24 cellular contexts compared by ENCODE assay signal in genomic region chr5:173574983-173575382, GRCh38. TPM values are rescaled to one million over a fixed set of nuclear protein-coding genes. Genes with fewer than 3 reads are reported as not detected.
DNase-seq lines count a peak whose midpoint lies in the region; ATAC-seq, FAIRE-seq and TF ChIP-seq lines count a peak whose summit lies in the region.
"Had no signal": no experiment of that assay in that cellular context is flagged by ENCODE, and none has a peak within 500 bp of the region (broad histone marks: within the 10 kb centered on the region; RNA-seq: fewer than 3 reads in every experiment).

No MANE protein-coding gene starts in this region.

- CTCF ChIA-PET in K562 (lab: Yijun Ruan, JAX; ENCODE audit: low intra/inter-chr PET ratio) = no interaction called here

- H3K9ac ChIP-seq in K562 (ENCODE audit: insufficient read depth in 1 of 2, low read depth in 2 of 2, low read length in 2 of 2) = no peak overlapping the region

- intact Hi-C loops in K562 (cut with micrococcal nuclease) = loop anchor here (5.0 to 10.0 kb wide), 2 partner anchors 240 to 283 kb away; no protein-coding TSS in a partner anchor

- H3K27me3 Mint-ChIP-seq in GM23338 (ENCODE audit: insufficient read depth, low read depth, poor library complexity) (peaks cover 17% of the 10 kb centered on the region), nephron progenitor cell (ENCODE audit: low read depth, poor library complexity) (peaks cover 11% of the 10 kb centered on the region)
- H3K27me3 Mint-ChIP-seq in natural killer cell treated with Interleukin-12 subunit alpha and Interleukin-12 subunit beta and Interleukin-15 and Interleukin-18, amount 100 ng/mL, for 72 hours = peaks cover 7 to 18% of the 10 kb centered on the region in 2 donors

- H3F3A ChIP-seq in GM23338 (replicated peaks; ENCODE audit: low read depth) = no peaks in the 10 kb centered on the region

- H3K27ac ChIP-seq in GM23338 (ENCODE audit: low read depth) (no peak overlapping the region), K562 (ENCODE audit: extremely low read depth, low read depth, low read length) (no peak overlapping the region)
- H3K27ac ChIP-seq: HL-60 had no signal

- peaks cover 14% of the 10 kb centered on the region for H3K9me3 Mint-ChIP-seq in GM23338
- H3K9me3 Mint-ChIP-seq in nephron progenitor cell = peaks cover 16% of the 10 kb centered on the region
- H3K9me3 Mint-ChIP-seq in natural killer cell treated with Interleukin-12 subunit alpha and Interleukin-12 subunit beta and Interleukin-15 and Interleukin-18, amount 100 ng/mL, for 72 hours = peaks cover 5% of the 10 kb centered on the region

- no peaks in the 10 kb centered on the region for H3K9me2 ChIP-seq in GM23338 (ENCODE audit: insufficient read depth)

- H3K4me2 ChIP-seq in GM23338 (0 out of 2 replicates have a peak overlapping the region, but pooled peaks have one; percentile 32), K562 (ENCODE audit: insufficient read depth, low read length) (no peak overlapping the region)

- H3K4me3 ChIP-seq in GM23338 (no peak overlapping the region), K562 (no peak overlapping the region)
- H3K4me3 ChIP-seq: HAP-1 had no signal

- H3K9me3 ChIP-seq in K562 (replicated peaks; ENCODE audit: control insufficient read depth, insufficient read depth, low read depth, low read length) = no peaks in the 10 kb centered on the region
- H3K9me3 ChIP-seq: BE2C, HAP-1 had no signal

- H3K4me1 Mint-ChIP-seq in GM23338 = peaks cover 22% of the 10 kb centered on the region
- H3K4me1 Mint-ChIP-seq in nephron progenitor cell = peaks cover 42% of the 10 kb centered on the region
- peaks cover 5 to 10% of the 10 kb centered on the region in 2 donors for H3K4me1 Mint-ChIP-seq in natural killer cell treated with Interleukin-12 subunit alpha and Interleukin-12 subunit beta and Interleukin-15 and Interleukin-18, amount 100 ng/mL, for 72 hours (ENCODE audit: low read depth in 2 of 2)

- POLR2A ChIA-PET in K562 (lab: Yijun Ruan, JAX) = interaction anchor here (0.6 kb wide), 2 partner anchors 189 to 860 kb away, joined by 3 to 4 read pairs; no protein-coding TSS in a partner anchor

- DNase-seq in GM23338 (ENCODE audit: low spot score) = peak; percentile 13
- DNase-seq in KBM-7 = peak; percentile 8
- no peak for DNase-seq in K562 (ENCODE audit: extremely low read depth in 1 of 4, low spot score in 3 of 4)
- no peak for DNase-seq in nephron progenitor cell
- no peak for DNase-seq in SKM-1 (lab: John Stamatoyannopoulos, UW; ENCODE audit: unreplicated experiment)
- DNase-seq in natural killer cell treated with Interleukin-12 subunit alpha and Interleukin-12 subunit beta and Interleukin-15 and Interleukin-18, amount 100 ng/mL, for 72 hours (ENCODE audit: low spot score) = no peak
- DNase-seq in activated T-cell treated with anti-CD3 and anti-CD28 coated beads for 4 hours = no peak
- DNase-seq in activated gamma-delta T cell (lab: John Stamatoyannopoulos, UW) = no peak
- DNase-seq: ACHN; BE2C; C1 segment of cervical spinal cord; CD4-positive, CD25-positive, alpha-beta regulatory T cell; CD8-positive, alpha-beta memory T cell; COR-L47; DMS 273 treated with DMSO at 0.1 percent for 48 hours; DMS53; DND-41; EL; GOT3; KG1 had no signal

- H2AFZ ChIP-seq in GM23338 = peak overlapping the region; percentile 93
- no peak overlapping the region for H2AFZ ChIP-seq in K562 (ENCODE audit: low read depth, low read length)

- in situ Hi-C loops in KBM-7 (cut with MboI; ENCODE audit: low pct_unique_long_range_greater_than_20kb, low sequenced_read_pairs) (no loop called here), K562 (cut with MboI) (no loop called here)

- H3K79me2 ChIP-seq in GM23338 (replicated peaks; ENCODE audit: insufficient read depth) (no peaks in the 10 kb centered on the region), K562 (ENCODE audit: control insufficient read depth, insufficient read depth, low read length) (no peaks in the 10 kb centered on the region)

- 0% methylated on average over 8 of the region's 8 CpGs for WGBS in K562 (ENCODE audit: insufficient coverage, low coverage, missing lambda C conversion rate)

- H4K20me1 ChIP-seq in GM23338 (replicated peaks; ENCODE audit: insufficient read depth) = no peaks in the 10 kb centered on the region
- 0 out of 2 replicates have a peak, but pooled peaks cover 3% of the 10 kb centered on the region for H4K20me1 ChIP-seq in K562 (replicated peaks; ENCODE audit: control insufficient read depth, insufficient read depth, low read length)

- H3K4me1 ChIP-seq in GM23338 (ENCODE audit: insufficient read depth) (peaks cover 12% of the 10 kb centered on the region; the same call in 1 of the 2 replicates), K562 (replicated peaks in 1 of 2; ENCODE audit: control insufficient read depth in 2 of 2, insufficient read depth in 2 of 2, low read length in 2 of 2) (peaks cover 0 to 4% of the 10 kb centered on the region in 2 experiments; a peak in 1 of 5 replicates)
- H3K4me1 ChIP-seq: BE2C, HAP-1 had no signal

- no peaks in the 10 kb centered on the region for H3K9me1 ChIP-seq in K562 (ENCODE audit: control insufficient read depth, insufficient read depth, low read length)

- TF ChIP-seq CTCF in GM23338 (conservative IDR thresholded peaks at IDR 0.05; ENCODE audit: low read depth in 2 of 2) = no peak
- no peak for TF ChIP-seq CTCF in K562 (IDR thresholded peaks at IDR 0.05 in 2 of 3, conservative IDR thresholded peaks at IDR 0.05 in 1 of 3; ENCODE audit: insufficient read depth in 2 of 3, low read depth in 1 of 3, low read length in 3 of 3)
- TF ChIP-seq CTCF in nephron progenitor cell (IDR thresholded peaks at IDR 0.05) = no peak

- peaks cover 5% of the 10 kb centered on the region for H3K36me3 Mint-ChIP-seq in GM23338 (ENCODE audit: low read depth)
- H3K36me3 Mint-ChIP-seq in nephron progenitor cell (ENCODE audit: low read depth) = peaks cover 8% of the 10 kb centered on the region
- peaks cover 4% of the 10 kb centered on the region for H3K36me3 Mint-ChIP-seq in natural killer cell treated with Interleukin-12 subunit alpha and Interleukin-12 subunit beta and Interleukin-15 and Interleukin-18, amount 100 ng/mL, for 72 hours
- H3K36me3 Mint-ChIP-seq: CD4-positive, CD25-positive, alpha-beta regulatory T cell had no signal

- H3K27me3 ChIP-seq in GM23338 (ENCODE audit: insufficient read depth) (no peaks in the 10 kb centered on the region), K562 (ENCODE audit: control insufficient read depth in 2 of 2, insufficient read depth in 2 of 2, low read length in 2 of 2) (peaks cover 32 to 55% of the 10 kb centered on the region in 2 experiments)

- peak overlapping the region; percentile 30; the same call in 1 of the 2 replicates for H3K27ac Mint-ChIP-seq in GM23338
- peak overlapping the region; percentile 91 for H3K27ac Mint-ChIP-seq in nephron progenitor cell
- no peak overlapping the region for H3K27ac Mint-ChIP-seq in natural killer cell treated with Interleukin-12 subunit alpha and Interleukin-12 subunit beta and Interleukin-15 and Interleukin-18, amount 100 ng/mL, for 72 hours
- H3K27ac Mint-ChIP-seq: CD8-positive, alpha-beta memory T cell had no signal

- no peak for TF ChIP-seq EP300 in K562 (IDR thresholded peaks at IDR 0.05; ENCODE audit: low read length)

- ATAC-seq in GM23338 = peak; percentile 18; the same call in 1 of the 3 replicates
- 0 out of 3 replicates have a peak, but pooled peaks have one; percentile 20 for ATAC-seq in K562
- ATAC-seq in natural killer cell treated with Interleukin-12 subunit alpha and Interleukin-12 subunit beta and Interleukin-15 and Interleukin-18, amount 100 ng/mL, for 72 hours = no peak

- no peak for TF ChIP-seq POLR2A in K562 (conservative IDR thresholded peaks at IDR 0.05)

- TF ChIP-seq RAD21 in K562 (CRISPR knock-in tag; conservative IDR thresholded peaks at IDR 0.05 in 1 of 2, IDR thresholded peaks at IDR 0.05 in 1 of 2) = no peak

- H3K36me3 ChIP-seq in GM23338 (ENCODE audit: insufficient read depth) (no peaks in the 10 kb centered on the region), K562 (ENCODE audit: control insufficient read depth, insufficient read depth, low read length) (no peaks in the 10 kb centered on the region)
- H3K36me3 ChIP-seq: BE2C, HAP-1 had no signal

- no peak overlapping the region for H3K4me3 Mint-ChIP-seq in GM23338
- H3K4me3 Mint-ChIP-seq in nephron progenitor cell = no peak overlapping the region
- no peak overlapping the region for H3K4me3 Mint-ChIP-seq in natural killer cell treated with Interleukin-12 subunit alpha and Interleukin-12 subunit beta and Interleukin-15 and Interleukin-18, amount 100 ng/mL, for 72 hours
- H3K4me3 Mint-ChIP-seq: CD4-positive, CD25-positive, alpha-beta regulatory T cell; CD8-positive, alpha-beta memory T cell had no signal

- FAIRE-seq in K562 (lab: Jason Lieb, UNC) = no peak
- FAIRE-seq: GM12891, GM18507 had no signal

- BruUV-seq in K562 (replicated peaks; lab: Mats Ljungman, UMichigan) = no TSS peak

TF ChIP-seq in GM23338, 12 proteins besides CTCF, POLR2A, EP300 and RAD21 (continues in another document):
- TF ChIP-seq EZH2phosphoT487 (IDR thresholded peaks at IDR 0.05; ENCODE audit: unreplicated experiment) (no peak), NANOG (IDR thresholded peaks at IDR 0.05; ENCODE audit: borderline replicate concordance) (no peak)

TF ChIP-seq in K562, 482 proteins besides CTCF, POLR2A, EP300 and RAD21 (continues in another document):
- TF ChIP-seq SOX6 (IDR thresholded peaks at IDR 0.05) (no peak), BRD4 (IDR thresholded peaks at IDR 0.05) (no peak)

RNA-seq across cellular contexts. Expression of gene BOD1, which starts 41.5 kb away (rescaled TPM):
- 135 and 141 TPM in 2 replicates for total RNA-seq in GM23338 (2014; rRNA removed; shearing (Covaris generic))
- 92.7 and 94.7 TPM in 2 replicates for polyA plus RNA-seq in GM23338 (2016; fragmentation: Nextera tagmentation; extraction: Ambion mirVana)
- total RNA-seq in K562 (2011; cell fraction: chromatin; rRNA removed; ENCODE audit: low replicate concordance) = 16.7 and 29.4 TPM in 2 replicates
- total RNA-seq in K562 (2011; cell fraction: nucleolus; rRNA removed) = 12.8 and 14.3 TPM in 2 replicates
- total RNA-seq in K562 (2011; cell fraction: nucleoplasm; rRNA removed) = 20.2 and 24.8 TPM in 2 replicates
- 19.3 and 20.3 TPM in 2 replicates for total RNA-seq in K562 (2014; rRNA removed)
- 20.2 and 22.6 TPM in 2 replicates for total RNA-seq in K562 (2014; rRNA removed; fragmentation: Illumina TruSeq; extraction: Trizol)
- 31.1 and 31.5 TPM in 2 replicates for total RNA-seq in K562 (2015; rRNA removed; fragmentation: Illumina TruSeq; extraction: Trizol)
- total RNA-seq in K562 (2021) = 17.9 and 22.0 TPM in 2 replicates
- 31.6 and 35.6 TPM in 2 replicates for polyA plus RNA-seq in K562 (2011; rRNA removed)
- 12.4 and 22.2 TPM in 2 replicates for polyA plus RNA-seq in K562 (2011; cell fraction: cytosol; rRNA removed)
- polyA plus RNA-seq in K562 (2011; cell fraction: nucleus; rRNA removed) = 56.7 and 79.6 TPM in 2 replicates
- polyA plus RNA-seq in K562 (2012) = 18.4 and 19.0 TPM in 2 replicates
- polyA plus RNA-seq in K562 (2014; fragmentation: Illumina TruSeq; extraction: Trizol) = 22.0 and 24.6 TPM in 2 replicates
- 10 to 100 TPM; 10.1 to 10.8 TPM for polyA plus RNA-seq in K562 (2014; fragmentation: Nextera tagmentation; extraction: Ambion mirVana)
- 23.8 and 26.7 TPM in 2 replicates for polyA plus RNA-seq in K562 (2014; rRNA removed)
- 29.3 and 39.7 TPM in 2 replicates for polyA minus RNA-seq in K562 (2011; rRNA and poly(A)+ RNA removed)
- 8.3 and 10.8 TPM in 2 replicates for polyA minus RNA-seq in K562 (2011; cell fraction: cytosol; rRNA and poly(A)+ RNA removed)
- polyA minus RNA-seq in K562 (2011; cell fraction: nucleus; rRNA and poly(A)+ RNA removed) = 14.5 and 37.8 TPM in 2 replicates
- 10 to 100 TPM; 16.3 to 24.4 TPM for total RNA-seq in natural killer cell treated with Interleukin-12 subunit alpha and Interleukin-12 subunit beta and Interleukin-15 and Interleukin-18, amount 100 ng/mL, for 72 hours

Comparison
In these comparisons a context has a peak if more than half of its experiments do, and no peak if none do; other contexts are left out.
1. ATAC-seq: peak in GM23338 (single experiment) and K562 (single experiment); none in natural killer cell treated with Interleukin-12 subunit alpha and Interleukin-12 subunit beta and Interleukin-15 and Interleukin-18, amount 100 ng/mL, for 72 hours (0 of 2).
2. DNase-seq: peak in GM23338 (single experiment) and KBM-7 (single experiment); none in K562 (0 of 4), nephron progenitor cell (single experiment), SKM-1 (single experiment), natural killer cell treated with Interleukin-12 subunit alpha and Interleukin-12 subunit beta and Interleukin-15 and Interleukin-18, amount 100 ng/mL, for 72 hours (single experiment), activated T-cell treated with anti-CD3 and anti-CD28 coated beads for 4 hours (single experiment) and activated gamma-delta T cell (single experiment).
3. H3K27ac Mint-ChIP-seq: peak in GM23338 (single experiment) and nephron progenitor cell (single experiment); none in natural killer cell treated with Interleukin-12 subunit alpha and Interleukin-12 subunit beta and Interleukin-15 and Interleukin-18, amount 100 ng/mL, for 72 hours (0 of 2).